Comparison of ENCODE assay signal across 10 cellular contexts in the genomic region with DNA sequence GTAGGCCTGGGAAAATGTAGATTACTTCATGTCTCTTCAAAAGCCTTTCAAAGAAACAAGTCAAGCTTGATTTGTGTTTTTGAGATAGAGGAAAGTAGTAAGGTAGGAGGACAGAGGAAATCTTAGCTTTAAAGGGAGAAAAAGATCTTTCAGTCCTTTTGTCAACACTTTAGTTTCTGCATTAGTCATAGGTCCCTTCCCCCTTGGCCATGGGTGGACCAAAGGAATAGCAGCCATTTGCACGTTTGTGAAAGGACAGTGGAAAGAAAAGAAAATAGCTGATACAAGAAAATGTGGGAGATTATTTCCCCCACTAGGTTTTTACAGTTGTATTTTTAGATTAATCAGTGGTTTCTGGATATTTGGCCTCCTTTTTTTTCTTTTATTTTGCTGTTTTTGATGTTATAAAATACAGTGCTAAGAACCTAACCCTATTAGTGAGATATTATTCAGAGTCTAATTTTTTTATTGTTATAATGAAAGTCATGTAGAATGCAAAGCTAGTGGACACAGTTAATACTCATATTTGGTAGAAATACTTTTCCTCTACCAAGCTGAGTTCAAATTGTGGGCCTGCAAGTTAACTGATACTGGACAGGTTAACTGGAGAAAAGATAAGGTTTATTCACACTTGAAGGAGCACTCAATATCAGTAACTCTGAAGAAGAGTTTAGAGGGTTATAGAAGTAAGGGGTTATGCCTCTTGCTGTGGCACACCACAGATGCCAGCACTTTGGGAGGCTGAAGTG.
DNase-seq lines count a peak whose midpoint lies in the region; ATAC-seq and TF ChIP-seq lines count a peak whose summit lies in the region.
"Had no signal": no experiment of that assay in that cellular context is flagged by ENCODE, and none has a peak within 500 bp of the region (broad histone marks: within the 10 kb centered on the region; RNA-seq: fewer than 3 reads in every experiment).

No MANE protein-coding gene starts in this region.

- no peak overlapping the region for H2AFZ ChIP-seq in Loucy (ENCODE audit: low read length)

- peak overlapping the region; percentile 83 for H3K4me2 ChIP-seq in Loucy (ENCODE audit: low read depth, low read length, poor library complexity, severe bottlenecking)

- peak overlapping the region; percentile 65 to 75 for H3K4me3 Mint-ChIP-seq in activated T-cell treated with anti-CD3 and anti-CD28 coated beads, Interleukin-2, amount 50 U/mL, for 72 hours
- no peak overlapping the region for H3K4me3 Mint-ChIP-seq in chondrocyte (ENCODE audit: unreplicated experiment)
- H3K4me3 Mint-ChIP-seq in stimulated activated naive CD8-positive, alpha-beta T cell treated with anti-CD3 and anti-CD28 coated beads, Interleukin-15, Interleukin-2, amounts not matched to agents 100 ng/mL and 50 ng/mL, for 24 hours: peak overlapping the region; percentile 39
- H3K4me3 Mint-ChIP-seq in nephron progenitor cell: no peak overlapping the region

- no peaks in the 10 kb centered on the region for H3K9me2 ChIP-seq in Loucy (replicated peaks; ENCODE audit: low read depth, low read length)

- peaks cover 55% of the 10 kb centered on the region for H3K4me1 Mint-ChIP-seq in activated T-cell treated with anti-CD3 and anti-CD28 coated beads, Interleukin-2, amount 50 U/mL, for 72 hours (ENCODE audit: low read depth)
- H3K4me1 Mint-ChIP-seq in chondrocyte (ENCODE audit: low read depth) (peaks cover 24% of the 10 kb centered on the region), nephron progenitor cell (no peaks in the 10 kb centered on the region)
- H3K4me1 Mint-ChIP-seq in stimulated activated naive CD8-positive, alpha-beta T cell treated with anti-CD3 and anti-CD28 coated beads, Interleukin-15, Interleukin-2, amounts not matched to agents 100 ng/mL and 50 ng/mL, for 24 hours (ENCODE audit: low read depth): peaks cover 89% of the 10 kb centered on the region

- peaks cover 19% of the 10 kb centered on the region; the same call in 1 of the 2 replicates for H3K36me3 ChIP-seq in Loucy (ENCODE audit: insufficient read depth, low read length)

- DNase-seq in activated T-cell treated with anti-CD3 and anti-CD28 coated beads, Interleukin-2, amount 50 U/mL, for 72 hours: no peak
- no peak for DNase-seq in activated T-cell treated with anti-CD3 and anti-CD28 coated beads, Interleukin-2, amount 50 U/mL, for 48 hours
- DNase-seq in chondrocyte (ENCODE audit: low spot score) (no peak), nephron progenitor cell (no peak)
- DNase-seq: NCI-H1436 treated with DMSO at 0.1 percent for 48 hours had no signal

- peak overlapping the region; percentile 88 for H3K27ac Mint-ChIP-seq in activated T-cell treated with anti-CD3 and anti-CD28 coated beads, Interleukin-2, amount 50 U/mL, for 72 hours
- H3K27ac Mint-ChIP-seq in chondrocyte (ENCODE audit: unreplicated experiment) (peak overlapping the region; percentile 88), nephron progenitor cell (no peak overlapping the region)
- H3K27ac Mint-ChIP-seq in stimulated activated naive CD8-positive, alpha-beta T cell treated with anti-CD3 and anti-CD28 coated beads, Interleukin-15, Interleukin-2, amounts not matched to agents 100 ng/mL and 50 ng/mL, for 24 hours: peak overlapping the region; percentile 94

- H3K9me3 ChIP-seq in Loucy (ENCODE audit: insufficient read depth, low read depth, low read length): no peaks in the 10 kb centered on the region

- no peaks in the 10 kb centered on the region for H3K9me3 Mint-ChIP-seq in activated T-cell treated with anti-CD3 and anti-CD28 coated beads, Interleukin-2, amount 50 U/mL, for 72 hours
- H3K9me3 Mint-ChIP-seq in chondrocyte (ENCODE audit: low read depth) (no peaks in the 10 kb centered on the region), nephron progenitor cell (no peaks in the 10 kb centered on the region)
- H3K9me3 Mint-ChIP-seq in stimulated activated naive CD8-positive, alpha-beta T cell treated with anti-CD3 and anti-CD28 coated beads, Interleukin-15, Interleukin-2, amounts not matched to agents 100 ng/mL and 50 ng/mL, for 24 hours: no peaks in the 10 kb centered on the region

- peaks cover 77% of the 10 kb centered on the region for H3K79me2 ChIP-seq in Loucy (ENCODE audit: insufficient read depth, low read length)

- no peaks in the 10 kb centered on the region for H4K20me1 ChIP-seq in Loucy (ENCODE audit: insufficient read depth, low read length, poor library complexity, severe bottlenecking)

- H3K27me3 Mint-ChIP-seq in activated T-cell treated with anti-CD3 and anti-CD28 coated beads, Interleukin-2, amount 50 U/mL, for 72 hours (ENCODE audit: low read depth): no peaks in the 10 kb centered on the region
- no peaks in the 10 kb centered on the region for H3K27me3 Mint-ChIP-seq in chondrocyte (ENCODE audit: low read depth)
- H3K27me3 Mint-ChIP-seq in stimulated activated naive CD8-positive, alpha-beta T cell treated with anti-CD3 and anti-CD28 coated beads, Interleukin-15, Interleukin-2, amounts not matched to agents 100 ng/mL and 50 ng/mL, for 24 hours: no peaks in the 10 kb centered on the region
- H3K27me3 Mint-ChIP-seq in nephron progenitor cell (ENCODE audit: low read depth, poor library complexity): no peaks in the 10 kb centered on the region

- peaks cover 92% of the 10 kb centered on the region for H3K4me1 ChIP-seq in Loucy (ENCODE audit: insufficient read depth, low read length, poor library complexity, severe bottlenecking)

- no peaks in the 10 kb centered on the region for H3K27me3 ChIP-seq in Loucy (ENCODE audit: insufficient read depth, low read length, poor library complexity, severe bottlenecking)

- peak; percentile 4 to 17 for ATAC-seq in activated T-cell treated with anti-CD3 and anti-CD28 coated beads, Interleukin-2, amount 50 U/mL, for 72 hours (replicated peaks in 1 of 2)
- ATAC-seq in GM21786 (IDR thresholded peaks at IDR 0.05; ENCODE audit: unreplicated experiment) (no peak), HG03095 (IDR thresholded peaks at IDR 0.05; ENCODE audit: unreplicated experiment) (no peak)

- H3F3A ChIP-seq in Loucy (ENCODE audit: low read depth): peaks cover 10% of the 10 kb centered on the region; the same call in 1 of the 2 replicates

- peaks cover 2 to 12% of the 10 kb centered on the region in 2 donors for H3K36me3 Mint-ChIP-seq in activated T-cell treated with anti-CD3 and anti-CD28 coated beads, Interleukin-2, amount 50 U/mL, for 72 hours (ENCODE audit: insufficient read depth in 2 of 2)
- H3K36me3 Mint-ChIP-seq in chondrocyte (ENCODE audit: low read depth): peaks cover 3% of the 10 kb centered on the region
- H3K36me3 Mint-ChIP-seq in stimulated activated naive CD8-positive, alpha-beta T cell treated with anti-CD3 and anti-CD28 coated beads, Interleukin-15, Interleukin-2, amounts not matched to agents 100 ng/mL and 50 ng/mL, for 24 hours (ENCODE audit: low read depth): peaks cover 55% of the 10 kb centered on the region
- H3K36me3 Mint-ChIP-seq in nephron progenitor cell (ENCODE audit: low read depth): peaks cover 21% of the 10 kb centered on the region

- H3K9ac ChIP-seq in Loucy (ENCODE audit: low read depth, low read length, poor library complexity, severe bottlenecking): peak overlapping the region; percentile 74

- TF ChIP-seq CTCF in Loucy (conservative IDR thresholded peaks at IDR 0.05; ENCODE audit: low read length): no peak
- no peak for TF ChIP-seq CTCF in chondrocyte (IDR thresholded peaks at IDR 0.05)
- no peak for TF ChIP-seq CTCF in nephron progenitor cell (IDR thresholded peaks at IDR 0.05)

- H3K4me3 ChIP-seq in Loucy (ENCODE audit: low read length, poor library complexity, severe bottlenecking): peak overlapping the region; percentile 64
- H3K4me3 ChIP-seq: SK-N-MC had no signal

Comparison
In these comparisons a context has a peak if more than half of its experiments do, and no peak if none do; other contexts are left out.
1. ATAC-seq: peak in activated T-cell treated with anti-CD3 and anti-CD28 coated beads, Interleukin-2, amount 50 U/mL, for 72 hours (2 of 2); none in GM21786 (single experiment) and HG03095 (single experiment).
2. H3K4me3 Mint-ChIP-seq: peak in activated T-cell treated with anti-CD3 and anti-CD28 coated beads, Interleukin-2, amount 50 U/mL, for 72 hours (2 of 2) and stimulated activated naive CD8-positive, alpha-beta T cell treated with anti-CD3 and anti-CD28 coated beads, Interleukin-15, Interleukin-2, amounts not matched to agents 100 ng/mL and 50 ng/mL, for 24 hours (single experiment); none in chondrocyte (single experiment) and nephron progenitor cell (single experiment).